ENCODE assay signal across 27 cellular contexts in the genomic region with DNA sequence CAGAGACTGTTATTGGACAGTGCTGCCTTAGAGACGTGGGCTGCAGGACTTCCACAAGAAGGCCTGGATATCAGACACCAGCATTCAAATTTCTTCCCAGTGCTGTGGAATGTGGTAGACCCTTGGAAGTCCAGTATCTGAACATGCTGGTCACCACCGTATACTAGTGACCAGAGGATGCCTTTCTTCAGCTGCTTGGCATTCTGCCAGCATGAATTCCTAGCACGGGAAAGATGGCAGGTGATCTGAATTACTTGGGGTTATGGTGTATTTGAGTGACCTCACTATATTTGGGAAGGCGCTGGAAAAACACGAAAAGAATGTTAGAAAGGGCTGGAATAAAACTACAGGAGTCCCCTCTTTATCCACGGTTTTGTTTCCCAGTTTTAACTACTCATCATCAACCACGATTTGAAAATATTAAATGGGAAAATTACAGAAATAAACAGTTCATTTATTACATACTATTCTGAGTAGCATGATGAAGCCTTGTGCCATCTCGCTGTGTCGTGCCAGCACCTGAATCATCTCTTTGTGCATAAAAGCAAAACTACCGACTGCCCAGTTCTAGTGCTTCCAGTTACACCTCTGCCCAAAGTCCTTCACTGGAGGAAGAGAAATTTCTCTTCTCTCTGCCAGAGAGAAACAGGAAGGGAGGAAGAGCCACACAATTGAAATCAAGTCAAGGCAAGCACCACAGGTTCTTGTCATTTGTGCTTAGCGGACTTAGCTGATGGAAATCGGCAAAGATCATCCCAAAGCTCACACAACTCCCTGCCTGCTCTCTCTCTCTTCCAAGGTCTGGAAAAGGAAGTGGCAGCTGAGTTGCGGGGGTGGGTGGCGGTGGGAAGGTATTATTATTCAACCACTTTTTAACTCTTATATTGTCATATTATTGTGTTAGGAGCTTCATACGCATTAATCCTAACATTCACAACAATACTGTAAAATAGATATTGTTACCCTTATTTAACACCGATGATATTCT. TPM values are rescaled to one million over a fixed set of nuclear protein-coding genes. Genes with fewer than 3 reads are reported as not detected.
A peak's percentile ranks its signal among the peaks of the same experiment; 100 is the strongest.
DNase-seq lines count a peak whose midpoint lies in the region; ATAC-seq and TF ChIP-seq lines count a peak whose summit lies in the region.
"Had no signal": no experiment of that assay in that cellular context is flagged by ENCODE, and none has a peak within 500 bp of the region (broad histone marks: within the 10 kb centered on the region; RNA-seq: fewer than 3 reads in every experiment).

No MANE protein-coding gene starts in this region.

- DNase-seq in Calu3 (no peak), PC-9 (no peak), AG08396 (ENCODE audit: low spot score) (no peak), occipital lobe (lab: John Stamatoyannopoulos, UW) (no peak)
- DNase-seq: activated B cell treated with CpG ODN at 0.5 μM for 24 hours; activated naive CD8-positive, alpha-beta T cell treated with anti-CD3 and anti-CD28 coated beads, Interleukin-2, amount 50 U/mL, for 24 hours; DMS 273 treated with DMSO at 0.1 percent for 48 hours; GDM1; HFFc6; Kasumi-1; left ventricle myocardium superior; NCI-H526 treated with DMSO at 0.1 percent for 48 hours; ovary; PC-3; stimulated activated CD4-positive, alpha-beta T cell treated with anti-CD3 and anti-CD28 coated beads, Interleukin-1b, Interleukin-23, amount 100 ng/mL, for 48 hours; stimulated activated naive CD8-positive, alpha-beta T cell treated with anti-CD3 and anti-CD28 coated beads, Interleukin-15, Interleukin-2, amounts not matched to agents 100 U/mL and 50 U/mL, for 24 hours had no signal

- H3K36me3 ChIP-seq in PC-9 (ENCODE audit: low read depth) (no peaks in the 10 kb centered on the region), iPS-20b (ENCODE audit: insufficient read depth, low read depth, low read length) (no peaks in the 10 kb centered on the region)
- H3K36me3 ChIP-seq: ovary had no signal

- H3K4me2 ChIP-seq in PC-9 = peak overlapping the region; percentile 83

- BruUV-seq in Calu3 (replicated peaks; lab: Mats Ljungman, UMichigan) (no TSS peak), PC-9 (replicated peaks; lab: Mats Ljungman, UMichigan) (no TSS peak)

- H3K4me3 Mint-ChIP-seq in Calu3 (ENCODE audit: low read depth, unreplicated experiment) = peak overlapping the region; percentile 81
- H3K4me3 Mint-ChIP-seq: activated B cell treated with CpG ODN at 0.5 μM for 24 hours; activated naive CD8-positive, alpha-beta T cell treated with anti-CD3 and anti-CD28 coated beads, Interleukin-2, amount 50 U/mL, for 24 hours; activated T-helper 1 cell treated with anti-CD3 and anti-CD28 coated beads, Interleukin-12 subunit alpha, Interleukin-12 subunit beta, Interleukin-2, Interleukin-4 antibody, amounts not matched to agents 30 ng/mL and 10 ng/mL and 1 ng/mL, durations not matched to agents 14 hours and 24 hours and 36 hours; dendritic cell treated with granulocyte-macrophage colony-stimulating factor and Interleukin-4, amounts not matched to agents 40 ng/mL and 50 ng/mL, for 4 days; T-helper 2 cell treated with Interferon-gamma antibody and Interleukin-4, amounts not matched to agents 5 μg/mL and 100 μg/mL, for 36 hours had no signal

- H3K4me1 Mint-ChIP-seq in Calu3 (ENCODE audit: low read depth, unreplicated experiment) = peaks cover 60% of the 10 kb centered on the region

- intact Hi-C loops in Calu3 (cut with micrococcal nuclease; ENCODE audit: unreplicated experiment) = no loop called here
- intact Hi-C loops in PC-9 (cut with micrococcal nuclease; ENCODE audit: unreplicated experiment) = no loop called here

- H3K9me3 ChIP-seq in PC-9 (ENCODE audit: insufficient read depth, low read depth) (no peaks in the 10 kb centered on the region), iPS-20b (ENCODE audit: insufficient read depth, low read depth, low read length) (no peaks in the 10 kb centered on the region)
- H3K9me3 ChIP-seq: ovary had no signal

- no peaks in the 10 kb centered on the region for H4K20me1 ChIP-seq in PC-9 (ENCODE audit: insufficient read depth)

- peaks cover 58% of the 10 kb centered on the region for H3K4me1 ChIP-seq in PC-9 (replicated peaks; ENCODE audit: insufficient read depth)
- H3K4me1 ChIP-seq in iPS-20b (ENCODE audit: insufficient read depth, low read length) = peaks cover 22% of the 10 kb centered on the region

- H3K9me2 ChIP-seq in PC-9 (ENCODE audit: insufficient read depth) = no peaks in the 10 kb centered on the region

- no peak overlapping the region for H2AFZ ChIP-seq in PC-9

- CTCF ChIA-PET in Calu3 (lab: Charles Lee) (no interaction called here), PC-9 (lab: Charles Lee) (no interaction called here)

- peaks cover 41% of the 10 kb centered on the region for H3K36me3 Mint-ChIP-seq in Calu3 (ENCODE audit: insufficient read depth, unreplicated experiment)
- H3K36me3 Mint-ChIP-seq: type B pancreatic cell had no signal

- no peaks in the 10 kb centered on the region for H3K27me3 Mint-ChIP-seq in Calu3 (ENCODE audit: unreplicated experiment)

- TF ChIP-seq CTCF in Calu3 (IDR thresholded peaks at IDR 0.05; ENCODE audit: unreplicated experiment) = no peak
- TF ChIP-seq CTCF in PC-9 (conservative IDR thresholded peaks at IDR 0.05) = no peak

- no peaks in the 10 kb centered on the region for H3K27me3 ChIP-seq in PC-9 (ENCODE audit: insufficient read depth, low read depth)
- H3K27me3 ChIP-seq in iPS-20b (ENCODE audit: insufficient read depth, low read length) = no peaks in the 10 kb centered on the region
- H3K27me3 ChIP-seq: ovary had no signal

- no peaks in the 10 kb centered on the region for H3K9me3 Mint-ChIP-seq in Calu3 (ENCODE audit: low read depth, unreplicated experiment)
- H3K9me3 Mint-ChIP-seq: activated B cell treated with CpG ODN at 0.5 μM for 24 hours; activated naive CD8-positive, alpha-beta T cell treated with anti-CD3 and anti-CD28 coated beads, Interleukin-2, amount 50 U/mL, for 24 hours; activated T-helper 1 cell treated with anti-CD3 and anti-CD28 coated beads, Interleukin-12 subunit alpha, Interleukin-12 subunit beta, Interleukin-2, Interleukin-4 antibody, amounts not matched to agents 30 ng/mL and 10 ng/mL and 1 ng/mL, durations not matched to agents 14 hours and 24 hours and 36 hours; dendritic cell treated with granulocyte-macrophage colony-stimulating factor and Interleukin-4, amounts not matched to agents 40 ng/mL and 50 ng/mL, for 4 days; HFFc6; T-helper 2 cell treated with Interferon-gamma antibody and Interleukin-4, amounts not matched to agents 5 μg/mL and 100 μg/mL, for 36 hours; type B pancreatic cell had no signal

- peak overlapping the region; percentile 88; the same call in 1 of the 2 replicates for H3K9ac ChIP-seq in iPS-20b (ENCODE audit: low read depth, low read length)

- H3K79me2 ChIP-seq in PC-9 (ENCODE audit: low read depth) = 0 out of 2 replicates have a peak, but pooled peaks cover 2% of the 10 kb centered on the region

- H3K4me3 ChIP-seq in PC-9 (no peak overlapping the region), iPS-20b (ENCODE audit: low read length) (peak overlapping the region; percentile 67)
- H3K4me3 ChIP-seq: ovary had no signal

- POLR2A ChIA-PET in PC-9 (lab: Charles Lee; ENCODE audit: unreplicated experiment) = no interaction called here

- ATAC-seq in GM18502 (IDR thresholded peaks at IDR 0.05; ENCODE audit: poor library complexity, unreplicated experiment) = no peak
- ATAC-seq: left ventricle myocardium superior; PC-3; sciatic nerve; stimulated activated naive CD8-positive, alpha-beta T cell treated with anti-CD3 and anti-CD28 coated beads, Interleukin-15, Interleukin-2, amounts not matched to agents 100 U/mL and 50 U/mL, for 24 hours had no signal

- peaks cover 45% of the 10 kb centered on the region for H3F3A ChIP-seq in PC-9 (ENCODE audit: insufficient read depth, low read depth)

- peak overlapping the region; percentile 73 for H3K27ac ChIP-seq in PC-9
- H3K27ac ChIP-seq in iPS-20b (ENCODE audit: low read length) = no peak overlapping the region
- H3K27ac ChIP-seq: C4-2B, ovary had no signal

- H3K27ac Mint-ChIP-seq in Calu3 (ENCODE audit: unreplicated experiment) = peak overlapping the region; percentile 96
- H3K27ac Mint-ChIP-seq: activated B cell treated with CpG ODN at 0.5 μM for 24 hours; activated naive CD8-positive, alpha-beta T cell treated with anti-CD3 and anti-CD28 coated beads, Interleukin-2, amount 50 U/mL, for 24 hours; activated T-helper 1 cell treated with anti-CD3 and anti-CD28 coated beads, Interleukin-12 subunit alpha, Interleukin-12 subunit beta, Interleukin-2, Interleukin-4 antibody, amounts not matched to agents 30 ng/mL and 10 ng/mL and 1 ng/mL, durations not matched to agents 14 hours and 24 hours and 36 hours; dendritic cell treated with granulocyte-macrophage colony-stimulating factor and Interleukin-4, amounts not matched to agents 40 ng/mL and 50 ng/mL, for 4 days; HFFc6; T-helper 2 cell treated with Interferon-gamma antibody and Interleukin-4, amounts not matched to agents 5 μg/mL and 100 μg/mL, for 36 hours had no signal

RNA-seq across cellular contexts. Expression of gene CHST4, which starts 1.4 kb away (rescaled TPM):
- total RNA-seq in Calu3 (2022) (72.9 and 105 TPM in 2 replicates), PC-9 (2021) (2.4 and 3.1 TPM in 2 replicates), occipital lobe (not detected)
- total RNA-seq: A673; activated B cell treated with CpG ODN at 0.5 μM for 24 hours; activated T-helper 1 cell treated with anti-CD3 and anti-CD28 coated beads, Interleukin-12 subunit alpha, Interleukin-12 subunit beta, Interleukin-2, Interleukin-4 antibody, amounts not matched to agents 30 ng/mL and 10 ng/mL and 1 ng/mL, durations not matched to agents 14 hours and 24 hours and 36 hours; frontal cortex; HFFc6; left ventricle myocardium superior; PC-3; sciatic nerve had no signal

RNA-seq across cellular contexts. Expression of gene ZNF19, which starts 35.7 kb away (rescaled TPM):
- total RNA-seq in Calu3 (2022) (11.1 and 11.3 TPM in 2 replicates), PC-9 (2021) (6.8 TPM in 2 replicates), occipital lobe (8.7 TPM)

RNA-seq across cellular contexts. Expression of gene TAT, which starts 52.0 kb away (rescaled TPM):
- total RNA-seq in Calu3 (2022) (0.10 TPM in 1 of 2 replicates, not detected in the other), PC-9 (2021) (0.13 and 0.50 TPM in 2 replicates), occipital lobe (0.31 TPM)
- total RNA-seq: A673; activated B cell treated with CpG ODN at 0.5 μM for 24 hours; activated T-helper 1 cell treated with anti-CD3 and anti-CD28 coated beads, Interleukin-12 subunit alpha, Interleukin-12 subunit beta, Interleukin-2, Interleukin-4 antibody, amounts not matched to agents 30 ng/mL and 10 ng/mL and 1 ng/mL, durations not matched to agents 14 hours and 24 hours and 36 hours; epithelial cell of proximal tubule; frontal cortex; HFFc6; left ventricle myocardium superior; PC-3 had no signal

Comparison
In these comparisons a context has a peak if more than half of its experiments do, and no peak if none do; other contexts are left out.
1. RNA of gene CHST4, which starts 1.4 kb away (total RNA-seq): 72.9 to 105 TPM in Calu3; 2.4 to 3.1 TPM in PC-9 and not detected in occipital lobe (single experiment); every median in the first group is over 10 times any median in the second.